12 cellular contexts compared by ENCODE assay signal in the genomic region with DNA sequence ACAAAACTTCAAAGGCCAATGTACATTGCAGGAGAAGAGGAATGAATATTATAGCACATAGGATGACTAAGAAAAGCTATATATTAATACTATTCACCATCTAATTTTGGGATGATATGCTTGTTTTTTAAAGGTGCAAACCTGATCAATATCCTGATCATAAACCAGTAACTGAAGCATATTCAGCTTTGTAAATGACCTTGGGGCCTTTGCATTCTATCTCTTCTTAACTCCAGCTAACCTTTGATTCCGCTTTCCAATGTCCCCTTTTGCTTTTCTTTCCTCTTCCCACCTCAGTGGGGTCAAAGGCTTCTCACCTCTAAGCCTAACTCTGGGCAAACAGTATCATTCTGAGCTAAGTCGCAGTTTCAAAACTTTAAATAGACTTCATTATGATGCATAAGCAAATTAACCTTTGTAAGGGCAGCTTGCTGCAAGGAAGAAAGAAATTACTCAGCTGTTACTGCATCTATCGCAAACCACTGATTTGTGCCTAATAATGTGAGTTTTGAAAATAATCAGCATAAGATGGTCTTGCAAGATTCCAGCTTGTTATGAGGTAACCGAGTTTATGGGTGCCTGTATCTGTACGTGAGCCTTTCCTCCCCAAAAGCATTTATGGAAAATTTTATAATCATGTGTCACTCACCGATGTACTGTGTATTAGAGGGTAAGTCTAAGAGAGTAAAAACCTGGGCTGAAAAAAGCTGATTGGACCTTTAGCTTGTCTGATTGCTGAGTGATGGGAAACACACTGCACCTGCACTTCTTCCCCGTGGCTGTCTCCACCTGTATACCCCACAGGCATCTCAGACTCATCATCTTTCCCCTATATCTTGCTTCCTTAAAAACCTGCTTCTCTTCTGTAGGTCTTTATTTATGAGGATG.
A peak's percentile ranks its signal among the peaks of the same experiment; 100 is the strongest.
DNase-seq lines count a peak whose midpoint lies in the region; ATAC-seq, FAIRE-seq and TF ChIP-seq lines count a peak whose summit lies in the region.
"Had no signal": no experiment of that assay in that cellular context is flagged by ENCODE, and none has a peak within 500 bp of the region (broad histone marks: within the 10 kb centered on the region; RNA-seq: fewer than 3 reads in every experiment).

No MANE protein-coding gene starts in this region.

- H3K27me3 ChIP-seq in PC-3 (ENCODE audit: low read length) (no peaks in the 10 kb centered on the region), HepG2 (ENCODE audit: control insufficient read depth in 1 of 2, insufficient read depth in 2 of 2, low read length in 2 of 2) (no peaks in the 10 kb centered on the region), osteoblast (ENCODE audit: insufficient read depth, low read length) (no peaks in the 10 kb centered on the region)
- H3K27me3 ChIP-seq: tibial nerve had no signal

- no peak for FAIRE-seq in HepG2 (lab: Jason Lieb, UNC)

- no peaks in the 10 kb centered on the region for H3K79me2 ChIP-seq in PC-3 (ENCODE audit: low read length)
- no peaks in the 10 kb centered on the region for H3K79me2 ChIP-seq in HepG2 (ENCODE audit: insufficient read depth, low read length)
- H3K79me2 ChIP-seq in osteoblast (ENCODE audit: insufficient read depth, low read length) = no peaks in the 10 kb centered on the region

- H3K36me3 Mint-ChIP-seq in activated CD8-positive, alpha-beta T cell treated with anti-CD3 and anti-CD28 coated beads for 36 hours (ENCODE audit: low read depth) = no peaks in the 10 kb centered on the region
- no peaks in the 10 kb centered on the region for H3K36me3 Mint-ChIP-seq in activated CD8-positive, alpha-beta T cell treated with anti-CD3 and anti-CD28 coated beads, Interleukin-2, amount 10 ng/mL, durations not matched to agents 7 days and 5 days (ENCODE audit: low read depth)
- no peaks in the 10 kb centered on the region for H3K36me3 Mint-ChIP-seq in memory B cell

- no peak overlapping the region for H3K4me3 ChIP-seq in PC-3 (ENCODE audit: low read length)
- H3K4me3 ChIP-seq in HepG2 (replicated peaks in 1 of 3; ENCODE audit: insufficient read depth in 1 of 3, low read depth in 2 of 3, low read length in 3 of 3) = no peak overlapping the region
- no peak overlapping the region for H3K4me3 ChIP-seq in osteoblast (ENCODE audit: insufficient read depth, low read length)
- H3K4me3 ChIP-seq: tibial nerve had no signal

- no peaks in the 10 kb centered on the region for H3K9me2 ChIP-seq in PC-3 (replicated peaks; ENCODE audit: low read length)

- no peaks in the 10 kb centered on the region for H4K20me1 ChIP-seq in PC-3 (ENCODE audit: low read length)
- H4K20me1 ChIP-seq in HepG2 (ENCODE audit: insufficient read depth, low read length) = no peaks in the 10 kb centered on the region
- H4K20me1 ChIP-seq in osteoblast (ENCODE audit: insufficient read depth, low read length) = no peaks in the 10 kb centered on the region

- TF ChIP-seq CTCF in activated CD8-positive, alpha-beta T cell treated with anti-CD3 and anti-CD28 coated beads for 36 hours (IDR thresholded peaks at IDR 0.05) = no peak
- TF ChIP-seq CTCF in PC-3 (conservative IDR thresholded peaks at IDR 0.05; ENCODE audit: low read depth, low read length) = no peak
- TF ChIP-seq CTCF in HepG2 (CRISPR knock-in tag; IDR thresholded peaks at IDR 0.05) = no peak
- TF ChIP-seq CTCF in osteoblast (IDR thresholded peaks at IDR 0.05; ENCODE audit: extremely low read depth, low read depth, low read length) = no peak

- no peak overlapping the region for H2AFZ ChIP-seq in PC-3 (ENCODE audit: low read length)
- H2AFZ ChIP-seq in HepG2 (ENCODE audit: low read length) = no peak overlapping the region
- H2AFZ ChIP-seq in osteoblast (ENCODE audit: low read length) = no peak overlapping the region

- TF ChIP-seq RAD21 in HepG2 (CRISPR knock-in tag; IDR thresholded peaks at IDR 0.05) = no peak

- intact Hi-C loops in activated CD8-positive, alpha-beta T cell treated with anti-CD3 and anti-CD28 coated beads for 36 hours (cut with micrococcal nuclease) = loop anchor here (5.0 kb wide), 1 partner anchor 34 kb away; no protein-coding TSS in a partner anchor
- intact Hi-C loops in PC-3 (cut with micrococcal nuclease) (no loop called here), HepG2 (cut with micrococcal nuclease; ENCODE audit: unreplicated experiment) (no loop called here)

- in situ Hi-C loops in HepG2 (cut with HindIII; ENCODE audit: extremely low pct_ligation_motif_present, low pct_unique_long_range_greater_than_20kb) = no loop called here

- no peak for TF ChIP-seq EP300 in HepG2 (IDR thresholded peaks at IDR 0.05; ENCODE audit: low read depth in 2 of 2, low read length in 2 of 2)
- no peak for TF ChIP-seq EP300 in HepG2 (CRISPR knock-in tag; IDR thresholded peaks at IDR 0.05; ENCODE audit: borderline replicate concordance)

- H3K9ac ChIP-seq in PC-3 (ENCODE audit: low read length) (no peak overlapping the region), HepG2 (ENCODE audit: insufficient read depth, low read depth, low read length) (no peak overlapping the region)

- no peaks in the 10 kb centered on the region for H3K27me3 Mint-ChIP-seq in activated CD8-positive, alpha-beta T cell treated with anti-CD3 and anti-CD28 coated beads for 36 hours
- no peaks in the 10 kb centered on the region for H3K27me3 Mint-ChIP-seq in activated CD8-positive, alpha-beta T cell treated with anti-CD3 and anti-CD28 coated beads, Interleukin-2, amount 10 ng/mL, durations not matched to agents 7 days and 5 days (ENCODE audit: low read depth)
- peaks cover 6% of the 10 kb centered on the region for H3K27me3 Mint-ChIP-seq in memory B cell

- POLR2A ChIA-PET in activated CD8-positive, alpha-beta T cell treated with anti-CD3 and anti-CD28 coated beads for 36 hours (lab: Charles Lee) = interaction anchor here (0.6 to 0.9 kb wide), 3 partner anchors 11 to 1111 kb away, joined by 3 to 4 read pairs (median 3); no protein-coding TSS in a partner anchor
- POLR2A ChIA-PET in activated CD8-positive, alpha-beta T cell treated with anti-CD3 and anti-CD28 coated beads, Interleukin-2, amount 10 ng/mL, durations not matched to agents 7 days and 5 days (lab: Charles Lee) = no interaction called here
- POLR2A ChIA-PET in PC-3 (lab: Charles Lee; ENCODE audit: unreplicated experiment) (interaction anchor here (0.7 kb wide), 1 partner anchor 33 kb away, joined by 3 read pairs; no protein-coding TSS in a partner anchor), HepG2 (lab: Yijun Ruan, JAX) (no interaction called here)

- WGBS in HepG2 (ENCODE audit: low lambda C conversion rate) = 18% methylated on average over 7 of the region's 7 CpGs

- H3K9me3 Mint-ChIP-seq in activated CD8-positive, alpha-beta T cell treated with anti-CD3 and anti-CD28 coated beads for 36 hours = no peaks in the 10 kb centered on the region
- no peaks in the 10 kb centered on the region for H3K9me3 Mint-ChIP-seq in activated CD8-positive, alpha-beta T cell treated with anti-CD3 and anti-CD28 coated beads, Interleukin-2, amount 10 ng/mL, durations not matched to agents 7 days and 5 days (ENCODE audit: insufficient read depth)
- no peaks in the 10 kb centered on the region for H3K9me3 Mint-ChIP-seq in memory B cell

- TF ChIP-seq POLR2A in HepG2 (IDR thresholded peaks at IDR 0.05; ENCODE audit: insufficient read depth in 1 of 2, low read depth in 2 of 2, low read length in 2 of 2) = no peak

- H3K4me1 ChIP-seq in PC-3 (ENCODE audit: insufficient read depth, low read length) (peaks cover 8% of the 10 kb centered on the region; the same call in 1 of the 2 replicates), HepG2 (ENCODE audit: insufficient read depth, low read length) (no peaks in the 10 kb centered on the region), osteoblast (ENCODE audit: insufficient read depth, low read length) (no peaks in the 10 kb centered on the region)
- H3K4me1 ChIP-seq: tibial nerve had no signal

- no peak overlapping the region for H3K4me3 Mint-ChIP-seq in activated CD8-positive, alpha-beta T cell treated with anti-CD3 and anti-CD28 coated beads for 36 hours
- H3K4me3 Mint-ChIP-seq in activated CD8-positive, alpha-beta T cell treated with anti-CD3 and anti-CD28 coated beads, Interleukin-2, amount 10 ng/mL, durations not matched to agents 7 days and 5 days = no peak overlapping the region
- peak overlapping the region; percentile 0 for H3K4me3 Mint-ChIP-seq in memory B cell

- CTCF ChIA-PET in activated CD8-positive, alpha-beta T cell treated with anti-CD3 and anti-CD28 coated beads for 36 hours (lab: Charles Lee) = interaction anchor here (0.7 to 3.5 kb wide), 5 partner anchors 9 to 222 kb away, joined by 3 to 17 read pairs (median 4); no protein-coding TSS in a partner anchor
- CTCF ChIA-PET in activated CD8-positive, alpha-beta T cell treated with anti-CD3 and anti-CD28 coated beads, Interleukin-2, amount 10 ng/mL, durations not matched to agents 7 days and 5 days (lab: Charles Lee) = interaction anchor here (1.1 to 1.9 kb wide), 3 partner anchors 16 to 80 kb away, joined by 3 to 7 read pairs (median 4); no protein-coding TSS in a partner anchor
- CTCF ChIA-PET in PC-3 (lab: Charles Lee) = no interaction called here
- CTCF ChIA-PET in HepG2 (lab: Yijun Ruan, JAX; ENCODE audit: low intra/inter-chr PET ratio, low total read pairs) = no interaction called here

- ATAC-seq in activated CD8-positive, alpha-beta T cell treated with anti-CD3 and anti-CD28 coated beads for 36 hours = peak; percentile 79
- no peak for ATAC-seq in activated CD8-positive, alpha-beta T cell treated with anti-CD3 and anti-CD28 coated beads, Interleukin-2, amount 10 ng/mL, durations not matched to agents 7 days and 5 days
- ATAC-seq in GM21619 (IDR thresholded peaks at IDR 0.05; ENCODE audit: unreplicated experiment) (peak; percentile 96), HG03280 (IDR thresholded peaks at IDR 0.05; ENCODE audit: unreplicated experiment) (peak; percentile 95), memory B cell (ENCODE audit: low read depth) (no peak), PC-3 (no peak), HepG2 (no peak)

- H3K4me2 ChIP-seq in PC-3 (ENCODE audit: low read length) (no peak overlapping the region), HepG2 (ENCODE audit: low read depth, low read length) (no peak overlapping the region), osteoblast (ENCODE audit: insufficient read depth, low read length) (no peak overlapping the region)

- peak overlapping the region; percentile 0 for H3K27ac Mint-ChIP-seq in activated CD8-positive, alpha-beta T cell treated with anti-CD3 and anti-CD28 coated beads for 36 hours
- H3K27ac Mint-ChIP-seq in activated CD8-positive, alpha-beta T cell treated with anti-CD3 and anti-CD28 coated beads, Interleukin-2, amount 10 ng/mL, durations not matched to agents 7 days and 5 days = no peak overlapping the region
- no peak overlapping the region for H3K27ac Mint-ChIP-seq in memory B cell

- BruUV-seq in PC-3 (replicated peaks; lab: Mats Ljungman, UMichigan) = no TSS peak
- BruUV-seq in HepG2 (replicated peaks; lab: Mats Ljungman, UMichigan) = no TSS peak

- H3K36me3 ChIP-seq in PC-3 (ENCODE audit: low read depth, low read length) (no peaks in the 10 kb centered on the region), HepG2 (replicated peaks in 1 of 2; ENCODE audit: control insufficient read depth in 1 of 2, insufficient read depth in 2 of 2, low read length in 2 of 2) (no peaks in the 10 kb centered on the region), osteoblast (ENCODE audit: insufficient read depth, low read length) (no peaks in the 10 kb centered on the region)
- H3K36me3 ChIP-seq: tibial nerve had no signal

- DNase-seq in activated CD8-positive, alpha-beta T cell treated with anti-CD3 and anti-CD28 coated beads for 36 hours = no peak
- DNase-seq in activated CD8-positive, alpha-beta T cell treated with anti-CD3 and anti-CD28 coated beads, Interleukin-2, amount 10 ng/mL, durations not matched to agents 7 days and 5 days = no peak
- DNase-seq in memory B cell (ENCODE audit: low spot score in 2 of 2) (no peak), PC-3 (no peak), HepG2 (ENCODE audit: low spot score) (no peak), osteoblast (ENCODE audit: insufficient read length, low spot score, missing footprints) (no peak)
- DNase-seq: activated CD4-positive, alpha-beta T cell treated with anti-CD3 and anti-CD28 coated beads for 4 hours; caudate nucleus; Kasumi-1 had no signal

- H3K27ac ChIP-seq in PC-3 (ENCODE audit: low read length) (no peak overlapping the region), HepG2 (ENCODE audit: extremely low read length, insufficient read depth, low read length) (no peak overlapping the region), osteoblast (ENCODE audit: low read depth, low read length) (no peak overlapping the region)
- H3K27ac ChIP-seq: tibial nerve had no signal

- H3F3A ChIP-seq in PC-3 (ENCODE audit: low read length, unreplicated experiment) = no peaks in the 10 kb centered on the region

- peaks cover 33% of the 10 kb centered on the region for H3K4me1 Mint-ChIP-seq in activated CD8-positive, alpha-beta T cell treated with anti-CD3 and anti-CD28 coated beads for 36 hours (ENCODE audit: low read depth)
- H3K4me1 Mint-ChIP-seq in activated CD8-positive, alpha-beta T cell treated with anti-CD3 and anti-CD28 coated beads, Interleukin-2, amount 10 ng/mL, durations not matched to agents 7 days and 5 days (ENCODE audit: low read depth) = peaks cover 24% of the 10 kb centered on the region
- H3K4me1 Mint-ChIP-seq in memory B cell = peaks cover 15% of the 10 kb centered on the region

- no peaks in the 10 kb centered on the region for H3K9me3 ChIP-seq in PC-3 (ENCODE audit: low read length)
- no peaks in the 10 kb centered on the region for H3K9me3 ChIP-seq in HepG2 (ENCODE audit: low read length)
- no peaks in the 10 kb centered on the region for H3K9me3 ChIP-seq in osteoblast (ENCODE audit: low read depth, low read length)
- H3K9me3 ChIP-seq: tibial nerve had no signal

Comparison
In these comparisons a context has a peak if more than half of its experiments do, and no peak if none do; other contexts are left out.
1. ATAC-seq: peak in activated CD8-positive, alpha-beta T cell treated with anti-CD3 and anti-CD28 coated beads for 36 hours (single experiment), GM21619 (single experiment) and HG03280 (single experiment); none in activated CD8-positive, alpha-beta T cell treated with anti-CD3 and anti-CD28 coated beads, Interleukin-2, amount 10 ng/mL, durations not matched to agents 7 days and 5 days (single experiment), memory B cell (single experiment), PC-3 (single experiment) and HepG2 (single experiment).
2. POLR2A ChIA-PET loops: an anchor here in activated CD8-positive, alpha-beta T cell treated with anti-CD3 and anti-CD28 coated beads for 36 hours (0.6 to 0.9 kb wide) and PC-3 (0.7 kb wide); none called in activated CD8-positive, alpha-beta T cell treated with anti-CD3 and anti-CD28 coated beads, Interleukin-2, amount 10 ng/mL, durations not matched to agents 7 days and 5 days and HepG2.
3. CTCF ChIA-PET loops: an anchor here in activated CD8-positive, alpha-beta T cell treated with anti-CD3 and anti-CD28 coated beads for 36 hours (0.7 to 3.5 kb wide) and activated CD8-positive, alpha-beta T cell treated with anti-CD3 and anti-CD28 coated beads, Interleukin-2, amount 10 ng/mL, durations not matched to agents 7 days and 5 days (1.1 to 1.9 kb wide); none called in PC-3 and HepG2.